1 cellular context compared by ENCODE assay signal in genomic region chr3:23985752-23986544, GRCh38.
TF ChIP-seq lines count a peak whose summit lies in the region.

No MANE protein-coding gene starts in this region.

TF ChIP-seq in SK-N-SH treated with all-trans-retinoic acid at 6 μM for 48 hours, 23 proteins besides CTCF, POLR2A, EP300 and RAD21 (continued from another document):
- TF ChIP-seq ZNF565 (CRISPR knock-in tag; conservative IDR thresholded peaks at IDR 0.05; ENCODE audit: low read depth): no peak
